19 cellular contexts compared by ENCODE assay signal in genomic region chr11:19820100-19820499, GRCh38.
DNase-seq lines count a peak whose midpoint lies in the region; ATAC-seq and TF ChIP-seq lines count a peak whose summit lies in the region.
"Had no signal": no experiment of that assay in that cellular context is flagged by ENCODE, and none has a peak within 500 bp of the region (broad histone marks: within the 10 kb centered on the region; RNA-seq: fewer than 3 reads in every experiment).

No MANE protein-coding gene starts in this region.

- DNase-seq in NCI-H2107 treated with DMSO at 0.1 percent for 48 hours (lab: John Stamatoyannopoulos, UW; ENCODE audit: unreplicated experiment) (peak; percentile 68), NCI-H2107 (lab: John Stamatoyannopoulos, UW) (no peak), NCI-H2029 treated with DMSO at 0.1 percent for 48 hours (lab: John Stamatoyannopoulos, UW) (peak; percentile 49), glomerular visceral epithelial cell (ENCODE audit: extremely low spot score) (peak; percentile 15), ascending aorta (ENCODE audit: low spot score in 2 of 2) (no peak)
- no peak for DNase-seq in stimulated activated effector memory CD8-positive, alpha-beta T cell treated with anti-CD3 and anti-CD28 coated beads, Interleukin-12 subunit alpha, Interleukin-12 subunit beta, amount 100 ng/mL, for 72 hours (ENCODE audit: low spot score in 2 of 2)
- no peak for DNase-seq in stimulated activated CD4-positive, alpha-beta T cell treated with anti-CD3 and anti-CD28 coated beads, Interleukin-4, amount 100 ng/mL, for 24 hours
- DNase-seq: activated naive CD8-positive, alpha-beta T cell treated with anti-CD3 and anti-CD28 coated beads for 36 hours; colonic mucosa; COR-L47; KG1; stimulated activated CD4-positive, alpha-beta T cell treated with anti-CD3 and anti-CD28 coated beads, Interleukin-4, amount 100 ng/mL, for 1 hour; stimulated activated naive B cell treated with anti-CD40 and anti-IgM and Interleukin-4, amounts not matched to agents 10 μg/mL and 1 μg/mL and 100 μg/mL, for 72 hours; T-helper 17 cell; uterus had no signal

- peak; percentile 4 for ATAC-seq in stimulated activated effector memory CD8-positive, alpha-beta T cell treated with anti-CD3 and anti-CD28 coated beads, Interleukin-12 subunit alpha, Interleukin-12 subunit beta, amount 100 ng/mL, for 72 hours
- ATAC-seq in HG03521 (IDR thresholded peaks at IDR 0.05; ENCODE audit: unreplicated experiment): no peak
- ATAC-seq: left lobe of liver; sciatic nerve; stimulated activated naive B cell treated with anti-CD40 and anti-IgM and Interleukin-4, amounts not matched to agents 10 μg/mL and 1 μg/mL and 100 μg/mL, for 72 hours; T-helper 17 cell had no signal

- H3K4me1 Mint-ChIP-seq in stimulated activated effector memory CD8-positive, alpha-beta T cell treated with anti-CD3 and anti-CD28 coated beads, Interleukin-12 subunit alpha, Interleukin-12 subunit beta, amount 100 ng/mL, for 72 hours: no peaks in the 10 kb centered on the region
- H3K4me1 Mint-ChIP-seq: activated naive CD8-positive, alpha-beta T cell treated with anti-CD3 and anti-CD28 coated beads for 36 hours; stimulated activated naive B cell treated with anti-CD40 and anti-IgM and Interleukin-4, amounts not matched to agents 10 μg/mL and 1 μg/mL and 100 μg/mL, for 72 hours had no signal

- no peaks in the 10 kb centered on the region for H3K27me3 ChIP-seq in ascending aorta
- H3K27me3 ChIP-seq: colonic mucosa, uterus had no signal

- H3K4me1 ChIP-seq in ascending aorta: peaks cover 8 to 33% of the 10 kb centered on the region in 2 donors
- H3K4me1 ChIP-seq: colonic mucosa, uterus had no signal

- peaks cover 5 to 9% of the 10 kb centered on the region in 2 donors for H3K36me3 ChIP-seq in ascending aorta
- H3K36me3 ChIP-seq: colonic mucosa, uterus had no signal

- TF ChIP-seq CTCF in ascending aorta (IDR thresholded peaks at IDR 0.05): no peak

- no peak overlapping the region for H3K27ac Mint-ChIP-seq in stimulated activated effector memory CD8-positive, alpha-beta T cell treated with anti-CD3 and anti-CD28 coated beads, Interleukin-12 subunit alpha, Interleukin-12 subunit beta, amount 100 ng/mL, for 72 hours
- H3K27ac Mint-ChIP-seq: activated naive CD8-positive, alpha-beta T cell treated with anti-CD3 and anti-CD28 coated beads for 36 hours; stimulated activated naive B cell treated with anti-CD40 and anti-IgM and Interleukin-4, amounts not matched to agents 10 μg/mL and 1 μg/mL and 100 μg/mL, for 72 hours; T-helper 17 cell had no signal

- no peak overlapping the region for H3K4me3 ChIP-seq in ascending aorta
- H3K4me3 ChIP-seq: colonic mucosa, uterus had no signal

- H3K36me3 Mint-ChIP-seq in stimulated activated effector memory CD8-positive, alpha-beta T cell treated with anti-CD3 and anti-CD28 coated beads, Interleukin-12 subunit alpha, Interleukin-12 subunit beta, amount 100 ng/mL, for 72 hours: no peaks in the 10 kb centered on the region
- H3K36me3 Mint-ChIP-seq: activated naive CD8-positive, alpha-beta T cell treated with anti-CD3 and anti-CD28 coated beads for 36 hours; stimulated activated naive B cell treated with anti-CD40 and anti-IgM and Interleukin-4, amounts not matched to agents 10 μg/mL and 1 μg/mL and 100 μg/mL, for 72 hours had no signal

- intact Hi-C loops in ascending aorta (cut with DNase I): no loop called here

- no peak overlapping the region for H3K4me3 Mint-ChIP-seq in stimulated activated effector memory CD8-positive, alpha-beta T cell treated with anti-CD3 and anti-CD28 coated beads, Interleukin-12 subunit alpha, Interleukin-12 subunit beta, amount 100 ng/mL, for 72 hours
- H3K4me3 Mint-ChIP-seq: activated naive CD8-positive, alpha-beta T cell treated with anti-CD3 and anti-CD28 coated beads for 36 hours; stimulated activated naive B cell treated with anti-CD40 and anti-IgM and Interleukin-4, amounts not matched to agents 10 μg/mL and 1 μg/mL and 100 μg/mL, for 72 hours; T-helper 17 cell had no signal

- H3K27ac ChIP-seq in ascending aorta: no peak overlapping the region
- H3K27ac ChIP-seq: colonic mucosa, epithelial cell of prostate, uterus had no signal

- no peaks in the 10 kb centered on the region for H3K9me3 Mint-ChIP-seq in stimulated activated effector memory CD8-positive, alpha-beta T cell treated with anti-CD3 and anti-CD28 coated beads, Interleukin-12 subunit alpha, Interleukin-12 subunit beta, amount 100 ng/mL, for 72 hours
- H3K9me3 Mint-ChIP-seq: activated naive CD8-positive, alpha-beta T cell treated with anti-CD3 and anti-CD28 coated beads for 36 hours had no signal

- H3K9me3 ChIP-seq in ascending aorta: no peaks in the 10 kb centered on the region
- H3K9me3 ChIP-seq: colonic mucosa, uterus had no signal

Comparison
In these comparisons a context has a peak if more than half of its experiments do, and no peak if none do; other contexts are left out.
1. DNase-seq: peak in NCI-H2107 treated with DMSO at 0.1 percent for 48 hours (single experiment), NCI-H2029 treated with DMSO at 0.1 percent for 48 hours (single experiment) and glomerular visceral epithelial cell (single experiment); none in NCI-H2107 (single experiment), stimulated activated effector memory CD8-positive, alpha-beta T cell treated with anti-CD3 and anti-CD28 coated beads, Interleukin-12 subunit alpha, Interleukin-12 subunit beta, amount 100 ng/mL, for 72 hours (0 of 2), stimulated activated CD4-positive, alpha-beta T cell treated with anti-CD3 and anti-CD28 coated beads, Interleukin-4, amount 100 ng/mL, for 24 hours (single experiment) and ascending aorta (0 of 2).